In the genomic region with DNA sequence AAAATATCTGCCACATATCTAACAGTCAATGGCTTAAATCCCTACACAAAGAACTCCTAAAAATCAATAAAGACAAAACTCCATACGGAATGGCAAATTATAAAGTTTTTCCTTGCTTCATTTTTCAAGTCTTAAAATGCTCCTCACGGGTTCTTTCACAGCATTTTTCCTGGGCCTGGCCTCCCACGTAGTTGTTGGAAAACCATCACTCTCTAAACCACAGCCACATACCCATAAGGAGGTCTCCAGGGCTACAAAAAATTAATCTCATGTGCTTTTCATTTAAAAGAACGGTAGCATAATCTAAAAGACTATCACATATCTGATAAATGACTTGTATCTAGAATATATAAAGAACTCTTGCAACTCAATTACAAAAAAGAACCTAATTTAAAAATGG, we compare ENCODE assay signal across 22 cellular contexts. TPM values are rescaled to one million over a fixed set of nuclear protein-coding genes. Genes with fewer than 3 reads are reported as not detected.
DNase-seq lines count a peak whose midpoint lies in the region; ATAC-seq and TF ChIP-seq lines count a peak whose summit lies in the region.
"Had no signal": no experiment of that assay in that cellular context is flagged by ENCODE, and none has a peak within 500 bp of the region (broad histone marks: within the 10 kb centered on the region; RNA-seq: fewer than 3 reads in every experiment).

No MANE protein-coding gene starts in this region.

- H3K9me3 Mint-ChIP-seq in activated naive CD8-positive, alpha-beta T cell treated with anti-CD3 and anti-CD28 coated beads, Interleukin-2, amount 50 U/mL, for 24 hours: no peaks in the 10 kb centered on the region
- H3K9me3 Mint-ChIP-seq in natural killer cell: no peaks in the 10 kb centered on the region
- H3K9me3 Mint-ChIP-seq: activated naive CD4-positive, alpha-beta T cell treated with anti-CD3 and anti-CD28 coated beads, Interleukin-2, amount 10 ng/mL, durations not matched to agents 7 days and 5 days had no signal

- POLR2A ChIA-PET in HEK293 (lab: Yijun Ruan, JAX): no interaction called here

- no peaks in the 10 kb centered on the region for H3K9me3 ChIP-seq in BLaER1
- no peaks in the 10 kb centered on the region for H3K9me3 ChIP-seq in HEK293 (ENCODE audit: control insufficient read depth, insufficient read depth, low read depth, low read length)
- no peaks in the 10 kb centered on the region for H3K9me3 ChIP-seq in uterus
- H3K9me3 ChIP-seq: body of pancreas, prostate gland had no signal

- H3K27ac ChIP-seq in BLaER1 (no peak overlapping the region), HEK293 (ENCODE audit: extremely low read depth, low read depth, low read length) (no peak overlapping the region), uterus (no peak overlapping the region)
- H3K27ac ChIP-seq: body of pancreas, coronary artery, prostate gland, skin epidermis had no signal

- H3K27me3 ChIP-seq in BLaER1 (no peaks in the 10 kb centered on the region), uterus (no peaks in the 10 kb centered on the region)
- H3K27me3 ChIP-seq: body of pancreas had no signal

- intact Hi-C loops in natural killer cell (cut with micrococcal nuclease) (no loop called here), uterus (cut with DNase I; ENCODE audit: low total_unique reads) (no loop called here)

- no peaks in the 10 kb centered on the region for H3K36me3 ChIP-seq in BLaER1
- no peaks in the 10 kb centered on the region for H3K36me3 ChIP-seq in HEK293 (ENCODE audit: control insufficient read depth in 2 of 2, insufficient read depth in 1 of 2, low read length in 2 of 2)
- H3K36me3 ChIP-seq in uterus: no peaks in the 10 kb centered on the region
- H3K36me3 ChIP-seq: prostate gland had no signal

- 0 out of 2 replicates have a peak overlapping the region, but pooled peaks have one; percentile 3 for H3K4me2 ChIP-seq in BLaER1

- no peak overlapping the region for H3K27ac Mint-ChIP-seq in activated naive CD8-positive, alpha-beta T cell treated with anti-CD3 and anti-CD28 coated beads, Interleukin-2, amount 50 U/mL, for 24 hours
- peak overlapping the region; percentile 44 to 58 for H3K27ac Mint-ChIP-seq in natural killer cell
- H3K27ac Mint-ChIP-seq: activated naive CD4-positive, alpha-beta T cell treated with anti-CD3 and anti-CD28 coated beads, Interleukin-2, amount 10 ng/mL, durations not matched to agents 7 days and 5 days had no signal

- H4K20me1 ChIP-seq in BLaER1: peaks cover 52% of the 10 kb centered on the region

- CTCF ChIA-PET in HEK293 (lab: Yijun Ruan, JAX): interaction anchor here (0.6 kb wide), 2 partner anchors 10 to 656 kb away, joined by 3 read pairs; no protein-coding TSS in a partner anchor

- TF ChIP-seq CTCF in HEK293 (tag by site-specific recombination; IDR thresholded peaks at IDR 0.05): no peak
- TF ChIP-seq CTCF in natural killer cell (IDR thresholded peaks at IDR 0.05): no peak
- no peak for TF ChIP-seq CTCF in uterus (IDR thresholded peaks at IDR 0.05)

- no peaks in the 10 kb centered on the region for H3K27me3 Mint-ChIP-seq in activated naive CD8-positive, alpha-beta T cell treated with anti-CD3 and anti-CD28 coated beads, Interleukin-2, amount 50 U/mL, for 24 hours
- H3K27me3 Mint-ChIP-seq in natural killer cell (ENCODE audit: low read depth in 2 of 2): no peaks in the 10 kb centered on the region

- H3K4me1 Mint-ChIP-seq in activated naive CD8-positive, alpha-beta T cell treated with anti-CD3 and anti-CD28 coated beads, Interleukin-2, amount 50 U/mL, for 24 hours: peaks cover 46% of the 10 kb centered on the region
- H3K4me1 Mint-ChIP-seq in natural killer cell: peaks cover 31 to 40% of the 10 kb centered on the region in 2 donors

- no peak overlapping the region for H3K4me3 ChIP-seq in BLaER1
- no peak overlapping the region for H3K4me3 ChIP-seq in HEK293 (ENCODE audit: low read depth, low read length)
- H3K4me3 ChIP-seq in uterus: no peak overlapping the region
- H3K4me3 ChIP-seq: body of pancreas, coronary artery, prostate gland, skin epidermis had no signal

- H3K4me1 ChIP-seq in BLaER1: peaks cover 24% of the 10 kb centered on the region
- no peaks in the 10 kb centered on the region; the same call in 1 of the 2 replicates for H3K4me1 ChIP-seq in HEK293 (ENCODE audit: control insufficient read depth, insufficient read depth, low read length)
- peaks cover 0 to 3% of the 10 kb centered on the region in 2 donors for H3K4me1 ChIP-seq in uterus
- H3K4me1 ChIP-seq: prostate gland had no signal

- H3K9ac ChIP-seq in BLaER1: no peak overlapping the region

- peaks cover 18% of the 10 kb centered on the region for H3K36me3 Mint-ChIP-seq in activated naive CD8-positive, alpha-beta T cell treated with anti-CD3 and anti-CD28 coated beads, Interleukin-2, amount 50 U/mL, for 24 hours (ENCODE audit: low read depth)
- H3K36me3 Mint-ChIP-seq in natural killer cell: no peaks in the 10 kb centered on the region

- no peak for ATAC-seq in activated naive CD8-positive, alpha-beta T cell treated with anti-CD3 and anti-CD28 coated beads, Interleukin-2, amount 50 U/mL, for 24 hours
- ATAC-seq in natural killer cell: no peak
- ATAC-seq: body of pancreas had no signal

- H3K4me3 Mint-ChIP-seq in activated naive CD8-positive, alpha-beta T cell treated with anti-CD3 and anti-CD28 coated beads, Interleukin-2, amount 50 U/mL, for 24 hours: peak overlapping the region; percentile 92
- peak overlapping the region; percentile 61 for H3K4me3 Mint-ChIP-seq in natural killer cell

- no peak for DNase-seq in activated naive CD8-positive, alpha-beta T cell treated with anti-CD3 and anti-CD28 coated beads, Interleukin-2, amount 50 U/mL, for 24 hours
- DNase-seq in natural killer cell (no peak), A172 (ENCODE audit: low spot score) (no peak), uterus (no peak), superior temporal gyrus (ENCODE audit: extremely low spot score) (no peak)
- no peak for DNase-seq in stimulated activated CD4-positive, alpha-beta T cell treated with anti-CD3 and anti-CD28 coated beads, Interleukin-2, amount 100 ng/mL, for 48 hours
- DNase-seq: activated CD4-positive, alpha-beta T cell treated with anti-CD3 and anti-CD28 coated beads for 4 hours; activated CD8-positive, alpha-beta memory T cell treated with anti-CD3 and anti-CD28 coated beads, Interleukin-2, amount 50 U/mL, for 4 hours; activated naive CD4-positive, alpha-beta T cell treated with anti-CD3 and anti-CD28 coated beads, Interleukin-2, amount 10 ng/mL, durations not matched to agents 7 days and 5 days; body of pancreas; DMS79 treated with DMSO at 0.1 percent for 48 hours; KG1; NCI-H187 treated with DMSO at 0.1 percent for 48 hours; NCI-H2227 treated with DMSO at 0.1 percent for 48 hours; NCI-H82; RPMI8226; stimulated activated CD4-positive, alpha-beta T cell treated with anti-CD3 and anti-CD28 coated beads, Interleukin-4, amount 100 ng/mL, for 1 hour had no signal

- TF ChIP-seq POLR2A in uterus (IDR thresholded peaks at IDR 0.05): no peak

TF ChIP-seq in HEK293, 187 proteins besides CTCF, POLR2A, EP300 and RAD21:
- TF ChIP-seq KLF8 (tag by site-specific recombination; IDR thresholded peaks at IDR 0.05) (no peak), GLIS1 (tag by site-specific recombination; IDR thresholded peaks at IDR 0.05) (peak; percentile 40)
- TF ChIP-seq, protein P1, sequence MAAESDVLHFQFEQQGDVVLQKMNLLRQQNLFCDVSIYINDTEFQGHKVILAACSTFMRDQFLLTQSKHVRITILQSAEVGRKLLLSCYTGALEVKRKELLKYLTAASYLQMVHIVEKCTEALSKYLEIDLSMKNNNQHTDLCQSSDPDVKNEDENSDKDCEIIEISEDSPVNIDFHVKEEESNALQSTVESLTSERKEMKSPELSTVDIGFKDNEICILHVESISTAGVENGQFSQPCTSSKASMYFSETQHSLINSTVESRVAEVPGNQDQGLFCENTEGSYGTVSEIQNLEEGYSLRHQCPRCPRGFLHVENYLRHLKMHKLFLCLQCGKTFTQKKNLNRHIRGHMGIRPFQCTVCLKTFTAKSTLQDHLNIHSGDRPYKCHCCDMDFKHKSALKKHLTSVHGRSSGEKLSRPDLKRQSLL (tag by site-specific recombination; IDR thresholded peaks at IDR 0.05): no peak
- TF ChIP-seq, protein P2, sequence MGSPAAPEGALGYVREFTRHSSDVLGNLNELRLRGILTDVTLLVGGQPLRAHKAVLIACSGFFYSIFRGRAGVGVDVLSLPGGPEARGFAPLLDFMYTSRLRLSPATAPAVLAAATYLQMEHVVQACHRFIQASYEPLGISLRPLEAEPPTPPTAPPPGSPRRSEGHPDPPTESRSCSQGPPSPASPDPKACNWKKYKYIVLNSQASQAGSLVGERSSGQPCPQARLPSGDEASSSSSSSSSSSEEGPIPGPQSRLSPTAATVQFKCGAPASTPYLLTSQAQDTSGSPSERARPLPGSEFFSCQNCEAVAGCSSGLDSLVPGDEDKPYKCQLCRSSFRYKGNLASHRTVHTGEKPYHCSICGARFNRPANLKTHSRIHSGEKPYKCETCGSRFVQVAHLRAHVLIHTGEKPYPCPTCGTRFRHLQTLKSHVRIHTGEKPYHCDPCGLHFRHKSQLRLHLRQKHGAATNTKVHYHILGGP (tag by site-specific recombination; IDR thresholded peaks at IDR 0.05): no peak

RNA-seq across cellular contexts. Expression of gene COA1, which starts 2.9 kb away (rescaled TPM):
- 10 to 100 TPM; 55.0 to 85.3 (median 69.5) TPM for total RNA-seq in natural killer cell
- total RNA-seq in A172 (2014; rRNA removed; shearing (Covaris generic)): 87.5 and 154 TPM in 2 replicates
- total RNA-seq in uterus: 10 to 100 TPM; 30.0 to 83.6 (median 76.6) TPM

RNA-seq across cellular contexts. Expression of gene BLVRA, which starts 32.0 kb away (rescaled TPM):
- total RNA-seq in natural killer cell: 10 to 100 TPM; 19.8 to 25.6 (median 20.9) TPM
- total RNA-seq in A172 (2014; rRNA removed; shearing (Covaris generic)): 129 and 138 TPM in 2 replicates
- 10 to 100 TPM; 20.4 to 93.0 (median 56.5) TPM for total RNA-seq in uterus
